Comparison of ENCODE assay signal across 1 cellular context in the genomic region with DNA sequence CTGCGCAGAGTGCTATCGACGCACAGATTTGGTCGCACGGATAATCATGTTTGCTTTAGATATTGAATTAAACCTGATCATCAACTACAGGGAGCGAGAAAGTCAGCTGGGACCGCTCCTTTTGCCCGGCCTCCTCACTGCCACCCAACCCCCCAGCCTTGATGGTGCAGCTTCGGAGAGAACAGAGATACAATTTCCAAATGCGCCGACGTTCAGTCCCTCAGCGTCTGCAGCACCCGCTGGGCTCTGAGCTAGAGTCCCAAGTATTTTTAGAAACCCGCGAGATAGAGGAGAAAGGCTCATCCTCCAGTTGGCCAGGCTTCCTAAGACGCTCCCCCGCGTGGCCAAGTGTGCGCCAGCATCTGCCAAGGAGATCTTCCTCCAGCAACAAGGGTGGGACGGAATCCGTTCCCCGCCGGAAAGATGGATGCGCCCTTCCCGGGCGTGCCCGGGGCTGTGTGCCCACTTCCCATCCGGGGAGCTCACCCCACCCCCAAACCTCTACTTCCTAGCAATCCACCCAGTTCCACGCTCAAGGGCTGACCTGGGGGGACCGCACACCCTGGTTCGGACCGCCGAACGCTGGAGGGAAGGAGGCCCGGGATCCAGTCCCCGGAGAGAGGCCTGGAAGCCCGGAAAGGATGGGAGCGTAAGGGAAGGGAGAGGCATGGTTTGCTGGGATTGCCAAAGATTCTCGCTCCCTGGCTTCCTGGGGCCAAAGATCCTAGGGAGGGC.
TF ChIP-seq lines count a peak whose summit lies in the region.

No MANE protein-coding gene starts in this region.

TF ChIP-seq in GM12878, 131 proteins besides CTCF, POLR2A, EP300 and RAD21:
- no peak for TF ChIP-seq ZBTB33 (IDR thresholded peaks at IDR 0.05)
- TF ChIP-seq FOXK2 (IDR thresholded peaks at IDR 0.05), result no peak
- no peak for TF ChIP-seq USF1 (IDR thresholded peaks at IDR 0.05; ENCODE audit: borderline replicate concordance, extremely low read length, insufficient read depth, low read depth, low read length)
- TF ChIP-seq EGR1 (IDR thresholded peaks at IDR 0.05; ENCODE audit: borderline replicate concordance in 1 of 2, low read depth in 2 of 2, low read length in 2 of 2), result no peak
- TF ChIP-seq CHD1 (IDR thresholded peaks at IDR 0.05; ENCODE audit: low read depth, low read length), result no peak
- no peak for TF ChIP-seq ZNF217 (IDR thresholded peaks at IDR 0.05)
- no peak for TF ChIP-seq LARP7 (IDR thresholded peaks at IDR 0.05)
